In the genomic region with DNA sequence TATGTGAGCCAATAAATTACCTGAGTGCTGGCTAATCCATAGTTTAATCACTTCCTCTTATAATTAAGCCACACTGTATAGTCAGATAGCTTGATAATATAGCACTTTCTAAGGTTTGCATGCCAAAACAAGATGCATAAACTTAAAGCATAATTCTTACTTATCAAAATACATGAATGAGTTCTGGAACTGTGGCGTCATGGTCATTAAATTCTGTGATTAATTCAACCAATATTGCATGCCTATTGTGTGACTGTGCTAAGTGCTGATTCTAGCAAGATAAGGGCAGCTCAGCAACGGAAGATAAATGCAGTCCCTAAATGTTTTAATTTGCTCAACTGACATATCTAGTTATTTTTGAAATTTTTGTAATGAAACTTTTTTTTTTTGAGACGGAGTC, we compare ENCODE assay signal across 1 cellular context.
TF ChIP-seq lines count a peak whose summit lies in the region.

No MANE protein-coding gene starts in this region.

TF ChIP-seq in HepG2, 621 proteins besides CTCF, POLR2A, EP300 and RAD21:
- TF ChIP-seq ZNF20 (CRISPR knock-in tag; IDR thresholded peaks at IDR 0.05) (no peak), RXRB (CRISPR knock-in tag; IDR thresholded peaks at IDR 0.05; ENCODE audit: borderline replicate concordance) (no peak), ZC3H13 (CRISPR knock-in tag; IDR thresholded peaks at IDR 0.05) (no peak), HMG20A (CRISPR knock-in tag; IDR thresholded peaks at IDR 0.05; ENCODE audit: borderline replicate concordance) (no peak), SIN3A (IDR thresholded peaks at IDR 0.05; ENCODE audit: borderline replicate concordance, low read depth, low read length) (no peak), GATA4 (IDR thresholded peaks at IDR 0.05; ENCODE audit: borderline replicate concordance, low read depth) (no peak), ZNF101 (CRISPR knock-in tag; IDR thresholded peaks at IDR 0.05; ENCODE audit: borderline replicate concordance, low read depth) (no peak), TBX3 (IDR thresholded peaks at IDR 0.05; ENCODE audit: borderline replicate concordance) (no peak), FOSL2 (CRISPR knock-in tag; IDR thresholded peaks at IDR 0.05) (no peak), ZNF879 (CRISPR knock-in tag; IDR thresholded peaks at IDR 0.05) (no peak), RFX3 (CRISPR knock-in tag; IDR thresholded peaks at IDR 0.05) (no peak), ZNF296 (CRISPR knock-in tag; conservative IDR thresholded peaks at IDR 0.05) (no peak), SAP130 (CRISPR knock-in tag; IDR thresholded peaks at IDR 0.05; ENCODE audit: low read depth) (no peak), ZNF441 (CRISPR knock-in tag; IDR thresholded peaks at IDR 0.05; ENCODE audit: borderline replicate concordance) (no peak)
- TF ChIP-seq, protein P1, sequence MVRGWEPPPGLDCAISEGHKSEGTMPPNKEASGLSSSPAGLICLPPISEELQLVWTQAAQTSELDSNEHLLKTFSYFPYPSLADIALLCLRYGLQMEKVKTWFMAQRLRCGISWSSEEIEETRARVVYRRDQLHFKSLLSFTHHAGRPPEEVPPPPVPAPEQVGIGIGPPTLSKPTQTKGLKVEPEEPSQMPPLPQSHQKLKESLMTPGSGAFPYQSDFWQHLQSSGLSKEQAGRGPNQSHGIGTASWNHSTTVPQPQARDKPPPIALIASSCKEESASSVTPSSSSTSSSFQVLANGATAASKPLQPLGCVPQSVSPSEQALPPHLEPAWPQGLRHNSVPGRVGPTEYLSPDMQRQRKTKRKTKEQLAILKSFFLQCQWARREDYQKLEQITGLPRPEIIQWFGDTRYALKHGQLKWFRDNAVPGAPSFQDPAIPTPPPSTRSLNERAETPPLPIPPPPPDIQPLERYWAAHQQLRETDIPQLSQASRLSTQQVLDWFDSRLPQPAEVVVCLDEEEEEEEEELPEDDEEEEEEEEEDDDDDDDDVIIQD (CRISPR knock-in tag; IDR thresholded peaks at IDR 0.05; ENCODE audit: low read depth) = no peak
- TF ChIP-seq, protein P2, sequence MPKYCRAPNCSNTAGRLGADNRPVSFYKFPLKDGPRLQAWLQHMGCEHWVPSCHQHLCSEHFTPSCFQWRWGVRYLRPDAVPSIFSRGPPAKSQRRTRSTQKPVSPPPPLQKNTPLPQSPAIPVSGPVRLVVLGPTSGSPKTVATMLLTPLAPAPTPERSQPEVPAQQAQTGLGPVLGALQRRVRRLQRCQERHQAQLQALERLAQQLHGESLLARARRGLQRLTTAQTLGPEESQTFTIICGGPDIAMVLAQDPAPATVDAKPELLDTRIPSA (CRISPR knock-in tag; IDR thresholded peaks at IDR 0.05; ENCODE audit: borderline replicate concordance) = no peak
